ENCODE assay signal across 30 cellular contexts in genomic region chr20:60020251-60020650, GRCh38.
"Had no signal": no experiment of that assay in that cellular context is flagged by ENCODE, and none has a peak within 500 bp of the region (broad histone marks: within the 10 kb centered on the region; RNA-seq: fewer than 3 reads in every experiment).

No MANE protein-coding gene starts in this region.

- DNase-seq: activated B cell treated with CpG ODN at 0.5 μM for 24 hours; activated CD4-positive, alpha-beta T cell treated with anti-CD3 and anti-CD28 coated beads for 48 hours; activated CD4-positive, alpha-beta T cell treated with anti-CD3 and anti-CD28 coated beads, Interleukin-2, amount 50 U/mL, for 1 hour; activated CD4-positive, alpha-beta T cell treated with anti-CD3 and anti-CD28 coated beads, Interleukin-2, amount 50 U/mL, for 48 hours; activated CD8-positive, alpha-beta memory T cell treated with anti-CD3 and anti-CD28 coated beads for 24 hours; activated CD8-positive, alpha-beta T cell treated with anti-CD3 and anti-CD28 coated beads for 36 hours; activated effector memory CD4-positive, alpha-beta T cell treated with Interleukin-2 at 50 U/mL for 16 hours; activated gamma-delta T cell treated with Interleukin-2 at 50 U/mL for 16 hours; activated naive CD4-positive, alpha-beta T cell treated with Interleukin-2 at 50 U/mL for 16 hours; activated naive CD8-positive, alpha-beta T cell treated with anti-CD3 and anti-CD28 coated beads for 36 hours; activated naive CD8-positive, alpha-beta T cell treated with anti-CD3 and anti-CD28 coated beads, Interleukin-2, amount 50 U/mL, for 24 hours; activated T-cell treated with anti-CD3 and anti-CD28 coated beads, Interleukin-2, amount 50 U/mL, for 4 hours; adrenal gland; amygdala; aorta; body of pancreas; central memory CD4-positive, alpha-beta T cell; cerebellar nuclear complex; colonic mucosa; effector CD8-positive, alpha-beta T cell; esophagus squamous epithelium; foreskin melanocyte; T-helper 1 cell; T-helper 17 cell; T1000; WERI-Rb-1 had no signal

- ATAC-seq: activated CD4-positive, CD25-positive, alpha-beta regulatory T cell treated with anti-CD3 and anti-CD28 coated beads, Interleukin-2, amount 50 U/mL, for 24 hours; activated CD8-positive, alpha-beta T cell treated with anti-CD3 and anti-CD28 coated beads for 36 hours; activated naive CD8-positive, alpha-beta T cell treated with anti-CD3 and anti-CD28 coated beads, Interleukin-2, amount 50 U/mL, for 24 hours; activated T-cell treated with anti-CD3 and anti-CD28 coated beads, Interleukin-2, amount 50 U/mL, for 4 hours; activated T-helper 17 cell treated with anti-CD3 and anti-CD28 coated beads, Interleukin-2, amount 50 U/mL, for 72 hours; body of pancreas; gastroesophageal sphincter; T-helper 17 cell had no signal

- H3K4me1 ChIP-seq: adrenal gland, body of pancreas, colonic mucosa, esophagus squamous epithelium, gastroesophageal sphincter had no signal

- H3K27me3 ChIP-seq: adrenal gland, body of pancreas, colonic mucosa, esophagus squamous epithelium, gastroesophageal sphincter had no signal

- H3K4me3 ChIP-seq: adrenal gland, body of pancreas, colonic mucosa, esophagus squamous epithelium, gastroesophageal sphincter had no signal

- H3K36me3 ChIP-seq: adrenal gland, colonic mucosa, esophagus squamous epithelium, gastroesophageal sphincter, WERI-Rb-1 had no signal

- H3K9me3 ChIP-seq: body of pancreas, colonic mucosa had no signal

- H3K27ac ChIP-seq: adrenal gland, body of pancreas, colonic mucosa, epithelial cell of prostate, esophagus squamous epithelium, gastroesophageal sphincter, WERI-Rb-1 had no signal
